28 cellular contexts compared by ENCODE assay signal in genomic region chr6:17846762-17847161, GRCh38.
"Had no signal": no experiment of that assay in that cellular context is flagged by ENCODE, and none has a peak within 500 bp of the region (broad histone marks: within the 10 kb centered on the region; RNA-seq: fewer than 3 reads in every experiment).

No MANE protein-coding gene starts in this region.

- H3K4me1 Mint-ChIP-seq: naive B cell; naive thymus-derived CD8-positive, alpha-beta T cell; nephron progenitor cell; neural crest cell; stimulated activated memory B cell treated with anti-CD40 and anti-IgM and Interleukin-4, amounts not matched to agents 10 μg/mL and 1 μg/mL and 100 μg/mL, for 72 hours had no signal

- H3K4me3 Mint-ChIP-seq: naive B cell; naive thymus-derived CD8-positive, alpha-beta T cell; natural killer cell treated with Interleukin-12 subunit alpha and Interleukin-12 subunit beta and Interleukin-15 and Interleukin-18, amount 100 ng/mL, for 72 hours; nephron progenitor cell; neural crest cell; stimulated activated memory B cell treated with anti-CD40 and anti-IgM and Interleukin-4, amounts not matched to agents 10 μg/mL and 1 μg/mL and 100 μg/mL, for 72 hours; stimulated activated naive CD8-positive, alpha-beta T cell treated with anti-CD3 and anti-CD28 coated beads, Interleukin-15, Interleukin-2, amounts not matched to agents 100 ng/mL and 50 ng/mL, for 24 hours; type B pancreatic cell had no signal

- ATAC-seq: naive thymus-derived CD8-positive, alpha-beta T cell; natural killer cell treated with Interleukin-12 subunit alpha and Interleukin-12 subunit beta and Interleukin-15 and Interleukin-18, amount 100 ng/mL, for 72 hours; pancreas; psoas muscle; sciatic nerve; stimulated activated memory B cell treated with anti-CD40 and anti-IgM and Interleukin-4, amounts not matched to agents 10 μg/mL and 1 μg/mL and 100 μg/mL, for 72 hours; upper lobe of right lung had no signal

- H3K4me2 ChIP-seq: smooth muscle cell had no signal

- H3K27ac Mint-ChIP-seq: naive thymus-derived CD8-positive, alpha-beta T cell; natural killer cell treated with Interleukin-12 subunit alpha and Interleukin-12 subunit beta and Interleukin-15 and Interleukin-18, amount 100 ng/mL, for 72 hours; nephron progenitor cell; stimulated activated memory B cell treated with anti-CD40 and anti-IgM and Interleukin-4, amounts not matched to agents 10 μg/mL and 1 μg/mL and 100 μg/mL, for 72 hours; stimulated activated naive CD8-positive, alpha-beta T cell treated with anti-CD3 and anti-CD28 coated beads, Interleukin-15, Interleukin-2, amounts not matched to agents 100 ng/mL and 50 ng/mL, for 24 hours; type B pancreatic cell had no signal

- H3K9me3 Mint-ChIP-seq: naive B cell; naive thymus-derived CD8-positive, alpha-beta T cell; natural killer cell treated with Interleukin-12 subunit alpha and Interleukin-12 subunit beta and Interleukin-15 and Interleukin-18, amount 100 ng/mL, for 72 hours; nephron progenitor cell; neural crest cell; stimulated activated memory B cell treated with anti-CD40 and anti-IgM and Interleukin-4, amounts not matched to agents 10 μg/mL and 1 μg/mL and 100 μg/mL, for 72 hours; stimulated activated naive CD8-positive, alpha-beta T cell treated with anti-CD3 and anti-CD28 coated beads, Interleukin-15, Interleukin-2, amounts not matched to agents 100 ng/mL and 50 ng/mL, for 24 hours; type B pancreatic cell had no signal

- H3K9me3 ChIP-seq: neutrophil, pancreas, psoas muscle, spleen, stomach, tibial artery, transverse colon, upper lobe of right lung, uterus had no signal

- H3K27me3 Mint-ChIP-seq: naive B cell; stimulated activated memory B cell treated with anti-CD40 and anti-IgM and Interleukin-4, amounts not matched to agents 10 μg/mL and 1 μg/mL and 100 μg/mL, for 72 hours; type B pancreatic cell had no signal

- H3K4me1 ChIP-seq: pancreas, psoas muscle, spleen, upper lobe of right lung, uterus had no signal

- H3K36me3 ChIP-seq: uterus had no signal

- DNase-seq: naive B cell; naive thymus-derived CD8-positive, alpha-beta T cell; nephron progenitor cell; nucleus accumbens; pancreas; psoas muscle; right cardiac atrium; spleen; stimulated activated CD4-positive, alpha-beta T cell treated with anti-CD3 and anti-CD28 coated beads, Interleukin-12 subunit alpha, Interleukin-12 subunit beta, amount 100 ng/mL, for 4 hours; stimulated activated CD4-positive, alpha-beta T cell treated with anti-CD3 and anti-CD28 coated beads, Interleukin-1b, Interleukin-23, amount 100 ng/mL, for 48 hours; stimulated activated CD4-positive, alpha-beta T cell treated with anti-CD3 and anti-CD28 coated beads, Interleukin-4, amount 100 ng/mL, for 1 hour; stimulated activated CD4-positive, alpha-beta T cell treated with anti-CD3 and anti-CD28 coated beads, Interleukin-4, amount 100 ng/mL, for 4 hours; stimulated activated CD8-positive, alpha-beta memory T cell treated with anti-CD3 and anti-CD28 coated beads, Interleukin-4, amount 100 ng/mL, for 48 hours; stimulated activated naive CD4-positive, alpha-beta T cell; stomach; tibial artery; transverse colon; upper lobe of right lung; uterus had no signal

- H3K36me3 Mint-ChIP-seq: naive thymus-derived CD8-positive, alpha-beta T cell; natural killer cell treated with Interleukin-12 subunit alpha and Interleukin-12 subunit beta and Interleukin-15 and Interleukin-18, amount 100 ng/mL, for 72 hours had no signal

- H3K27me3 ChIP-seq: neutrophil, pancreas, spleen, stomach, tibial artery, transverse colon, upper lobe of right lung, uterus had no signal

- FAIRE-seq: pancreas had no signal

- H3K27ac ChIP-seq: neutrophil, pancreas, psoas muscle, skin epidermis, spleen, stomach, tibial artery, transverse colon, upper lobe of right lung, uterus had no signal

- H3K4me3 ChIP-seq: pancreas, psoas muscle, skin epidermis, smooth muscle cell, spleen, stomach, tibial artery, transverse colon, upper lobe of right lung, uterus had no signal
